In genomic region chr16:29995911-29996772, GRCh38 we compare ENCODE assay signal across 8 cellular contexts. TPM values are rescaled to one million over a fixed set of nuclear protein-coding genes. Genes with fewer than 3 reads are reported as not detected.
DNase-seq lines count a peak whose midpoint lies in the region; ATAC-seq and TF ChIP-seq lines count a peak whose summit lies in the region.

Gene INO80E, plus strand, starts transcription at chr16:29996241. Its CDS starts 70 bp downstream, at chr16:29996311.

- DNase-seq in GM06990 (ENCODE audit: extremely low read depth, insufficient read length) (peak; percentile 98), HFFc6 (peak; percentile 95), NB4 (ENCODE audit: low read depth) (peak; percentile 97), globus pallidus (ENCODE audit: low spot score) (peak; percentile 98), occipital lobe (lab: John Stamatoyannopoulos, UW) (peak; percentile 98), testis (peak; percentile 98)

- ATAC-seq in SK-N-SH treated with all-trans-retinoic acid at 6 μM for 48 hours: peak; percentile 96

- no peaks in the 10 kb centered on the region for H3K9me3 Mint-ChIP-seq in HFFc6
- no peaks in the 10 kb centered on the region for H3K9me3 Mint-ChIP-seq in activated naive CD4-positive, alpha-beta T cell treated with anti-CD3 and anti-CD28 coated beads, Interleukin-2, amount 50 U/mL, for 24 hours

- no peaks in the 10 kb centered on the region for H3K27me3 ChIP-seq in GM06990 (replicated peaks; ENCODE audit: control insufficient read depth, insufficient read depth, low read length)
- no peaks in the 10 kb centered on the region for H3K27me3 ChIP-seq in testis

- H3K27ac ChIP-seq in testis: peak within 1 kb of the TSS; percentile 80 to 90

- H3K27ac Mint-ChIP-seq in HFFc6: peak within 1 kb of the TSS; percentile 98
- peak within 1 kb of the TSS; percentile 96 for H3K27ac Mint-ChIP-seq in activated naive CD4-positive, alpha-beta T cell treated with anti-CD3 and anti-CD28 coated beads, Interleukin-2, amount 50 U/mL, for 24 hours

- peak within 1 kb of the TSS; percentile 78 for H3K4me3 ChIP-seq in GM06990 (replicated peaks; ENCODE audit: low read depth, low read length)
- peak within 1 kb of the TSS; percentile 79 for H3K4me3 ChIP-seq in NB4 (ENCODE audit: low read depth, low read length)
- H3K4me3 ChIP-seq in testis: peak within 1 kb of the TSS; percentile 60 to 74

- H3K4me1 Mint-ChIP-seq in HFFc6 (ENCODE audit: low read depth): peaks cover 29% of the 10 kb centered on the region
- peaks cover 43% of the 10 kb centered on the region for H3K4me1 Mint-ChIP-seq in activated naive CD4-positive, alpha-beta T cell treated with anti-CD3 and anti-CD28 coated beads, Interleukin-2, amount 50 U/mL, for 24 hours

- peaks cover 18% of the 10 kb centered on the region for H3K36me3 ChIP-seq in GM06990 (ENCODE audit: control insufficient read depth, insufficient read depth, low read length)
- no peaks in the 10 kb centered on the region for H3K36me3 ChIP-seq in testis (ENCODE audit: low read depth, missing control alignments)

- TF ChIP-seq POLR2A in NB4 (IDR thresholded peaks at IDR 0.05; ENCODE audit: extremely low read depth, insufficient read length) (peak; percentile 60), testis (IDR thresholded peaks at IDR 0.05) (peak; percentile 5)

- H3K4me3 Mint-ChIP-seq in HFFc6: peak within 1 kb of the TSS; percentile 95
- peak within 1 kb of the TSS; percentile 99 for H3K4me3 Mint-ChIP-seq in activated naive CD4-positive, alpha-beta T cell treated with anti-CD3 and anti-CD28 coated beads, Interleukin-2, amount 50 U/mL, for 24 hours

- peaks cover 5% of the 10 kb centered on the region for H3K27me3 Mint-ChIP-seq in HFFc6 (ENCODE audit: insufficient read depth)
- H3K27me3 Mint-ChIP-seq in activated naive CD4-positive, alpha-beta T cell treated with anti-CD3 and anti-CD28 coated beads, Interleukin-2, amount 50 U/mL, for 24 hours: no peaks in the 10 kb centered on the region

- no peaks in the 10 kb centered on the region for H3K9me3 ChIP-seq in testis

- TF ChIP-seq CTCF in GM06990 (IDR thresholded peaks at IDR 0.05; ENCODE audit: insufficient read depth, low read length, poor library complexity, severe bottlenecking) (no peak), HFFc6 (IDR thresholded peaks at IDR 0.05) (no peak), NB4 (IDR thresholded peaks at IDR 0.05; ENCODE audit: low read depth, low read length) (no peak), testis (IDR thresholded peaks at IDR 0.05) (peak in 1 of 3 experiments; percentile 6)

- peaks cover 33% of the 10 kb centered on the region for H3K36me3 Mint-ChIP-seq in HFFc6 (ENCODE audit: low read depth)
- peaks cover 5% of the 10 kb centered on the region for H3K36me3 Mint-ChIP-seq in activated naive CD4-positive, alpha-beta T cell treated with anti-CD3 and anti-CD28 coated beads, Interleukin-2, amount 50 U/mL, for 24 hours

- peaks cover 17% of the 10 kb centered on the region for H3K4me1 ChIP-seq in testis

- intact Hi-C loops in testis (cut with DNase I; ENCODE audit: low total_unique reads): no loop called here

- WGBS in testis, 2 donors: 0 to 1% methylated on average over 25 to 66 of the region's 66 CpGs

TF ChIP-seq in SK-N-SH treated with all-trans-retinoic acid at 6 μM for 48 hours, 23 proteins besides CTCF, POLR2A, EP300 and RAD21:
- no peak for TF ChIP-seq PATZ1 (CRISPR knock-in tag; IDR thresholded peaks at IDR 0.05; ENCODE audit: borderline replicate concordance)
- TF ChIP-seq GLIS3 (CRISPR knock-in tag; IDR thresholded peaks at IDR 0.05): 0 out of 2 replicates have a peak, but pooled peaks have one; percentile 35

RNA-seq across cellular contexts. Expression of gene INO80E, which starts in this region (rescaled TPM):
- total RNA-seq in HFFc6 (2021; fragmentation: NEBNext Ultra II Directional; extraction: Animal tissue kit (Norgen Biotek cat#: 25700)): 10 to 100 TPM; 61.0 to 77.4 (median 73.8) TPM
- total RNA-seq in occipital lobe: 27.8 TPM
- total RNA-seq in testis: 10 to 100 TPM; 64.0 to 72.3 TPM
- polyA plus RNA-seq in testis (ENCODE audit: insufficient read depth, low read depth, low replicate concordance): 98.1 TPM

Comparison
In these comparisons a context has a peak if more than half of its experiments do, and no peak if none do; other contexts are left out.
1. Peak in every context shown above with its lines: DNase-seq, ATAC-seq, H3K4me3 ChIP-seq and H3K27ac ChIP-seq.